In genomic region chr6:164315376-164315775, GRCh38 we compare ENCODE assay signal across 32 cellular contexts.
"Had no signal": no experiment of that assay in that cellular context is flagged by ENCODE, and none has a peak within 500 bp of the region (broad histone marks: within the 10 kb centered on the region; RNA-seq: fewer than 3 reads in every experiment).

No MANE protein-coding gene starts in this region.

- DNase-seq: activated B cell treated with CpG ODN at 0.5 μM for 24 hours; activated CD4-positive, alpha-beta memory T cell treated with anti-CD3 and anti-CD28 coated beads for 36 hours; activated CD4-positive, alpha-beta T cell treated with anti-CD3 and anti-CD28 coated beads for 4 hours; activated CD4-positive, alpha-beta T cell treated with anti-CD3 and anti-CD28 coated beads, Interleukin-2, amount 10 ng/mL, durations not matched to agents 24 days and 14 days; activated CD4-positive, alpha-beta T cell treated with anti-CD3 and anti-CD28 coated beads, Interleukin-2, amount 50 U/mL, for 1 hour; activated CD4-positive, alpha-beta T cell treated with anti-CD3 and anti-CD28 coated beads, Interleukin-2, amount 50 U/mL, for 4 hours; activated CD4-positive, CD25-positive, alpha-beta regulatory T cell treated with anti-CD3 and anti-CD28 coated beads, Interleukin-2, amount 50 U/mL, for 72 hours; activated CD8-positive, alpha-beta memory T cell treated with anti-CD3 and anti-CD28 coated beads, Interleukin-2, amount 50 U/mL, for 4 hours; activated CD8-positive, alpha-beta T cell treated with anti-CD3 and anti-CD28 coated beads for 36 hours; activated effector memory CD4-positive, alpha-beta T cell treated with anti-CD3 and anti-CD28 coated beads, Interleukin-2, amount 50 U/mL, for 16 hours; activated gamma-delta T cell treated with Interleukin-2 at 50 U/mL for 16 hours; activated naive CD4-positive, alpha-beta T cell; activated naive CD4-positive, alpha-beta T cell treated with anti-CD3 and anti-CD28 coated beads for 36 hours; activated naive CD4-positive, alpha-beta T cell treated with anti-CD3 and anti-CD28 coated beads, Interleukin-2, amount 50 U/mL, for 16 hours; activated naive CD8-positive, alpha-beta T cell treated with anti-CD3 and anti-CD28 coated beads for 36 hours; activated T-cell treated with anti-CD3 and anti-CD28 coated beads for 4 hours; activated T-cell treated with anti-CD3 and anti-CD28 coated beads, Interleukin-2, amount 50 U/mL, for 1 hour; activated T-cell treated with anti-CD3 and anti-CD28 coated beads, Interleukin-2, amount 50 U/mL, for 4 hours; activated T-cell treated with anti-CD3 and anti-CD28 coated beads, Interleukin-2, amount 50 U/mL, for 72 hours; adrenal gland; amniotic stem cell; aorta; body of pancreas; brain microvascular endothelial cell; caudate nucleus; T-helper 1 cell; T-helper 2 cell; T-helper 9 cell had no signal

- H3K4me3 ChIP-seq: adrenal gland, body of pancreas, breast epithelium had no signal

- H3K9me3 ChIP-seq: adrenal gland, body of pancreas had no signal

- H3K4me1 ChIP-seq: adrenal gland, body of pancreas, breast epithelium had no signal

- H3K27me3 ChIP-seq: adrenal gland, body of pancreas, brain microvascular endothelial cell, breast epithelium had no signal

- ATAC-seq: activated CD8-positive, alpha-beta T cell treated with anti-CD3 and anti-CD28 coated beads for 36 hours; activated naive CD4-positive, alpha-beta T cell treated with anti-CD3 and anti-CD28 coated beads, Interleukin-2, amount 50 U/mL, for 72 hours; activated T-cell treated with anti-CD3 and anti-CD28 coated beads, Interleukin-2, amount 50 U/mL, for 4 hours; activated T-cell treated with anti-CD3 and anti-CD28 coated beads, Interleukin-2, amount 50 U/mL, for 72 hours; activated T-helper 17 cell treated with anti-CD3 and anti-CD28 coated beads, Interleukin-2, amount 50 U/mL, for 72 hours; body of pancreas had no signal

- H3K27ac ChIP-seq: adrenal gland, body of pancreas, brain microvascular endothelial cell, breast epithelium, VCaP had no signal

- H3K36me3 ChIP-seq: adrenal gland, brain microvascular endothelial cell, breast epithelium had no signal
